14 cellular contexts compared by ENCODE assay signal in genomic region chr16:59259074-59259963, GRCh38.
DNase-seq lines count a peak whose midpoint lies in the region; ATAC-seq and TF ChIP-seq lines count a peak whose summit lies in the region.
"Had no signal": no experiment of that assay in that cellular context is flagged by ENCODE, and none has a peak within 500 bp of the region (broad histone marks: within the 10 kb centered on the region; RNA-seq: fewer than 3 reads in every experiment).

No MANE protein-coding gene starts in this region.

- no peak overlapping the region for H2AFZ ChIP-seq in neural progenitor cell (replicated peaks)

- no peak overlapping the region for H3K4me3 ChIP-seq in neural progenitor cell
- H3K4me3 ChIP-seq: left lung had no signal

- ATAC-seq in activated naive CD8-positive, alpha-beta T cell treated with anti-CD3 and anti-CD28 coated beads, Interleukin-2, amount 10 ng/mL, durations not matched to agents 7 days and 5 days (ENCODE audit: low read depth): peak; percentile 63
- ATAC-seq in stimulated activated naive CD8-positive, alpha-beta T cell treated with anti-CD3 and anti-CD28 coated beads, Interleukin-15, Interleukin-2, amounts not matched to agents 100 U/mL and 50 U/mL, for 24 hours: no peak
- ATAC-seq in GM19455 (IDR thresholded peaks at IDR 0.05; ENCODE audit: unreplicated experiment): no peak
- ATAC-seq: HepG2, left lung had no signal

- TF ChIP-seq CTCF in neural progenitor cell (IDR thresholded peaks at IDR 0.05): no peak

- no peaks in the 10 kb centered on the region for H3K27me3 ChIP-seq in neural progenitor cell
- H3K27me3 ChIP-seq: left lung, neutrophil had no signal

- H3K27ac Mint-ChIP-seq in activated CD4-positive, alpha-beta T cell treated with anti-CD3 and anti-CD28 coated beads, Interleukin-2, amount 10 ng/mL, durations not matched to agents 7 days and 5 days: no peak overlapping the region
- no peak overlapping the region for H3K27ac Mint-ChIP-seq in activated naive CD8-positive, alpha-beta T cell treated with anti-CD3 and anti-CD28 coated beads, Interleukin-2, amount 10 ng/mL, durations not matched to agents 7 days and 5 days
- H3K27ac Mint-ChIP-seq in neural progenitor cell: no peak overlapping the region

- peaks cover 19% of the 10 kb centered on the region for H3K4me1 Mint-ChIP-seq in activated CD4-positive, alpha-beta T cell treated with anti-CD3 and anti-CD28 coated beads, Interleukin-2, amount 10 ng/mL, durations not matched to agents 7 days and 5 days
- H3K4me1 Mint-ChIP-seq in activated naive CD8-positive, alpha-beta T cell treated with anti-CD3 and anti-CD28 coated beads, Interleukin-2, amount 10 ng/mL, durations not matched to agents 7 days and 5 days: peaks cover 15% of the 10 kb centered on the region
- no peaks in the 10 kb centered on the region for H3K4me1 Mint-ChIP-seq in neural progenitor cell

- no peaks in the 10 kb centered on the region for H3K27me3 Mint-ChIP-seq in activated CD4-positive, alpha-beta T cell treated with anti-CD3 and anti-CD28 coated beads, Interleukin-2, amount 10 ng/mL, durations not matched to agents 7 days and 5 days
- peaks cover 6% of the 10 kb centered on the region for H3K27me3 Mint-ChIP-seq in activated naive CD8-positive, alpha-beta T cell treated with anti-CD3 and anti-CD28 coated beads, Interleukin-2, amount 10 ng/mL, durations not matched to agents 7 days and 5 days
- H3K27me3 Mint-ChIP-seq in neural progenitor cell (ENCODE audit: insufficient read depth, low read depth): peaks cover 3% of the 10 kb centered on the region

- DNase-seq in activated CD4-positive, alpha-beta T cell treated with anti-CD3 and anti-CD28 coated beads, Interleukin-2, amount 10 ng/mL, durations not matched to agents 7 days and 5 days: peak; percentile 28
- no peak for DNase-seq in activated CD4-positive, alpha-beta T cell treated with anti-CD3 and anti-CD28 coated beads, Interleukin-2, amount 50 U/mL, for 4 hours
- DNase-seq in NCI-H82 treated with DMSO at 0.1 percent for 48 hours (lab: John Stamatoyannopoulos, UW; ENCODE audit: unreplicated experiment) (peak; percentile 1), AML-193 (lab: John Stamatoyannopoulos, UW) (no peak), neural progenitor cell (ENCODE audit: low spot score) (no peak)
- DNase-seq in activated naive CD8-positive, alpha-beta T cell treated with anti-CD3 and anti-CD28 coated beads, Interleukin-2, amount 10 ng/mL, durations not matched to agents 7 days and 5 days: no peak
- peak; percentile 6 for DNase-seq in stimulated activated naive CD8-positive, alpha-beta T cell treated with anti-CD3 and anti-CD28 coated beads, Interleukin-15, Interleukin-2, amounts not matched to agents 100 U/mL and 50 U/mL, for 24 hours
- DNase-seq: DMS79; left lung; NCI-H187; stimulated activated CD4-positive, alpha-beta T cell treated with anti-CD3 and anti-CD28 coated beads, Interleukin-12 subunit alpha, Interleukin-12 subunit beta, amount 100 ng/mL, for 4 hours had no signal

- peak overlapping the region; percentile 25 for H3K4me3 Mint-ChIP-seq in activated CD4-positive, alpha-beta T cell treated with anti-CD3 and anti-CD28 coated beads, Interleukin-2, amount 10 ng/mL, durations not matched to agents 7 days and 5 days
- H3K4me3 Mint-ChIP-seq in activated naive CD8-positive, alpha-beta T cell treated with anti-CD3 and anti-CD28 coated beads, Interleukin-2, amount 10 ng/mL, durations not matched to agents 7 days and 5 days: peak overlapping the region; percentile 32
- no peak overlapping the region for H3K4me3 Mint-ChIP-seq in neural progenitor cell

- no peak overlapping the region for H3K4me2 ChIP-seq in neural progenitor cell

- H3K36me3 ChIP-seq in neural progenitor cell: no peaks in the 10 kb centered on the region
- H3K36me3 ChIP-seq: left lung, neutrophil had no signal

- no peaks in the 10 kb centered on the region for H3F3A ChIP-seq in neural progenitor cell (ENCODE audit: low read depth)

- POLR2A ChIA-PET in activated CD4-positive, alpha-beta T cell treated with anti-CD3 and anti-CD28 coated beads, Interleukin-2, amount 10 ng/mL, durations not matched to agents 7 days and 5 days (lab: Charles Lee): no interaction called here
- POLR2A ChIA-PET in activated naive CD8-positive, alpha-beta T cell treated with anti-CD3 and anti-CD28 coated beads, Interleukin-2, amount 10 ng/mL, durations not matched to agents 7 days and 5 days (lab: Charles Lee): no interaction called here

- no peaks in the 10 kb centered on the region for H3K79me2 ChIP-seq in neural progenitor cell (ENCODE audit: low read depth)

- CTCF ChIA-PET in activated CD4-positive, alpha-beta T cell treated with anti-CD3 and anti-CD28 coated beads, Interleukin-2, amount 10 ng/mL, durations not matched to agents 7 days and 5 days (lab: Charles Lee): no interaction called here

- no peaks in the 10 kb centered on the region for H3K36me3 Mint-ChIP-seq in activated CD4-positive, alpha-beta T cell treated with anti-CD3 and anti-CD28 coated beads, Interleukin-2, amount 10 ng/mL, durations not matched to agents 7 days and 5 days (ENCODE audit: low read depth)
- H3K36me3 Mint-ChIP-seq in activated naive CD8-positive, alpha-beta T cell treated with anti-CD3 and anti-CD28 coated beads, Interleukin-2, amount 10 ng/mL, durations not matched to agents 7 days and 5 days: no peaks in the 10 kb centered on the region
- H3K36me3 Mint-ChIP-seq in neural progenitor cell: no peaks in the 10 kb centered on the region

- H3K9me3 Mint-ChIP-seq in activated CD4-positive, alpha-beta T cell treated with anti-CD3 and anti-CD28 coated beads, Interleukin-2, amount 10 ng/mL, durations not matched to agents 7 days and 5 days: no peaks in the 10 kb centered on the region
- H3K9me3 Mint-ChIP-seq in activated naive CD8-positive, alpha-beta T cell treated with anti-CD3 and anti-CD28 coated beads, Interleukin-2, amount 10 ng/mL, durations not matched to agents 7 days and 5 days: peaks cover 2% of the 10 kb centered on the region
- peaks cover 2% of the 10 kb centered on the region for H3K9me3 Mint-ChIP-seq in neural progenitor cell

- no peaks in the 10 kb centered on the region for H3K4me1 ChIP-seq in neural progenitor cell
- H3K4me1 ChIP-seq: left lung had no signal

- no peaks in the 10 kb centered on the region for H4K20me1 ChIP-seq in neural progenitor cell (ENCODE audit: low read depth)

- no peak overlapping the region for H3K27ac ChIP-seq in neural progenitor cell
- H3K27ac ChIP-seq: left lung, neutrophil had no signal

- no peaks in the 10 kb centered on the region for H3K9me3 ChIP-seq in neural progenitor cell (ENCODE audit: low read depth)
- H3K9me3 ChIP-seq: left lung, neutrophil had no signal

- H3K9ac ChIP-seq in neural progenitor cell: no peak overlapping the region

Comparison
In these comparisons a context has a peak if more than half of its experiments do, and no peak if none do; other contexts are left out.
1. DNase-seq: peak in activated CD4-positive, alpha-beta T cell treated with anti-CD3 and anti-CD28 coated beads, Interleukin-2, amount 10 ng/mL, durations not matched to agents 7 days and 5 days (single experiment), NCI-H82 treated with DMSO at 0.1 percent for 48 hours (single experiment) and stimulated activated naive CD8-positive, alpha-beta T cell treated with anti-CD3 and anti-CD28 coated beads, Interleukin-15, Interleukin-2, amounts not matched to agents 100 U/mL and 50 U/mL, for 24 hours (single experiment); none in activated CD4-positive, alpha-beta T cell treated with anti-CD3 and anti-CD28 coated beads, Interleukin-2, amount 50 U/mL, for 4 hours (0 of 2), activated naive CD8-positive, alpha-beta T cell treated with anti-CD3 and anti-CD28 coated beads, Interleukin-2, amount 10 ng/mL, durations not matched to agents 7 days and 5 days (single experiment), AML-193 (0 of 2) and neural progenitor cell (single experiment).